Comparison of ENCODE assay signal across 11 cellular contexts in genomic region chr1:156676450-156676819, GRCh38.
A peak's percentile ranks its signal among the peaks of the same experiment; 100 is the strongest.
DNase-seq lines count a peak whose midpoint lies in the region; ATAC-seq and TF ChIP-seq lines count a peak whose summit lies in the region.
"Had no signal": no experiment of that assay in that cellular context is flagged by ENCODE, and none has a peak within 500 bp of the region (broad histone marks: within the 10 kb centered on the region; RNA-seq: fewer than 3 reads in every experiment).

No MANE protein-coding gene starts in this region.

- H3K9ac ChIP-seq in ES-I3 (ENCODE audit: low read depth, low read length) (peak overlapping the region; percentile 76), iPS-18a (ENCODE audit: low read length) (peak overlapping the region; percentile 86)

- ATAC-seq in GM18867 (IDR thresholded peaks at IDR 0.05; ENCODE audit: unreplicated experiment), result no peak
- ATAC-seq in HG03108 (IDR thresholded peaks at IDR 0.05; ENCODE audit: unreplicated experiment), result no peak

- H3K4me1 ChIP-seq in ES-I3 (ENCODE audit: insufficient read depth, low read length) (peaks cover 22% of the 10 kb centered on the region), iPS-18a (ENCODE audit: control insufficient read depth, low read depth, low read length) (peaks cover 37% of the 10 kb centered on the region)

- H3K36me3 ChIP-seq in ES-I3 (ENCODE audit: insufficient read depth, low read length), result peaks cover 12% of the 10 kb centered on the region; the same call in 1 of the 2 replicates
- H3K36me3 ChIP-seq in brain microvascular endothelial cell (replicated peaks), result peaks cover 7% of the 10 kb centered on the region
- peaks cover 21% of the 10 kb centered on the region for H3K36me3 ChIP-seq in iPS-18a (ENCODE audit: control insufficient read depth, low read depth, low read length)

- no peak for TF ChIP-seq CTCF in brain microvascular endothelial cell (IDR thresholded peaks at IDR 0.05; ENCODE audit: low read depth, low read length, missing control alignments)

- H3K27me3 ChIP-seq in brain microvascular endothelial cell (replicated peaks) (no peaks in the 10 kb centered on the region), iPS-18a (ENCODE audit: control insufficient read depth, insufficient read depth, low read length) (peaks cover 9% of the 10 kb centered on the region)

- H3K4me3 ChIP-seq in brain microvascular endothelial cell (ENCODE audit: low read depth, low read length) (peak overlapping the region; percentile 53), iPS-18a (ENCODE audit: low read length) (peak overlapping the region; percentile 82), skeletal muscle cell (ENCODE audit: low read depth, low read length) (peak overlapping the region; percentile 62)

- in situ Hi-C loops in brain microvascular endothelial cell (cut with HindIII; ENCODE audit: low pct_ligation_motif_present, low sequenced_read_pairs), result no loop called here

- H3K9me3 ChIP-seq in ES-I3 (ENCODE audit: control insufficient read depth, insufficient read depth, low read length) (no peaks in the 10 kb centered on the region), iPS-18a (ENCODE audit: control insufficient read depth, low read depth, low read length) (no peaks in the 10 kb centered on the region)

- H3K27ac ChIP-seq in brain microvascular endothelial cell (no peak overlapping the region), iPS-18a (ENCODE audit: low read length) (no peak overlapping the region)

- no peak for DNase-seq in brain microvascular endothelial cell
- DNase-seq in skeletal muscle cell (ENCODE audit: low read depth), result no peak
- no peak for DNase-seq in OCI-M2 (lab: John Stamatoyannopoulos, UW; ENCODE audit: unreplicated experiment)
- DNase-seq in T1000 (lab: John Stamatoyannopoulos, UW), result no peak
- DNase-seq: foreskin melanocyte, NCI-H2081 treated with DMSO at 0.1 percent for 48 hours, T-helper 1 cell had no signal
